In the genomic region with DNA sequence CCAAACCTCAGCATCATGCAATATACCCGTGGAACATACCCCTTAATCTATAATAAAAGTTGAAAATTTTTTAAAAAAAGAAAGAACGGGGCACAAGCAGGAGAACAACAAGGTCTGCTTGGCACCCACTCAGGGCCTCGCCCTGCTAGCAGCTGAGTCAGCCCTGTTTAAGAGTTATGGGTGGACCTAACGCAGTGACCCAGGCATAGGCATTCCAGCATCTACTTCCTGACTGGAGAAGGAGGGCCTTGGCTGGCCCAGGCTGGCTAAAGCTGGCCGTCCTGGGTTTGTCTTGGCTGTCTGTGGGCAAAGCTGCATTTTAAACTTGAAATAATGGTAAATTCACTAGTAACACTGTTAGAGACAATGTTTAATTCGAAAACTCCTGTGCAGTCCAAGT, we compare ENCODE assay signal across 11 cellular contexts.
DNase-seq lines count a peak whose midpoint lies in the region; ATAC-seq and TF ChIP-seq lines count a peak whose summit lies in the region.
"Had no signal": no experiment of that assay in that cellular context is flagged by ENCODE, and none has a peak within 500 bp of the region (broad histone marks: within the 10 kb centered on the region; RNA-seq: fewer than 3 reads in every experiment).

No MANE protein-coding gene starts in this region.

- no peaks in the 10 kb centered on the region for H3K27me3 Mint-ChIP-seq in Calu3 (ENCODE audit: unreplicated experiment)

- no peak overlapping the region for H3K4me3 Mint-ChIP-seq in Calu3 (ENCODE audit: low read depth, unreplicated experiment)
- H3K4me3 Mint-ChIP-seq: memory B cell had no signal

- TF ChIP-seq CTCF in Calu3 (IDR thresholded peaks at IDR 0.05; ENCODE audit: unreplicated experiment) (no peak), fibroblast of pulmonary artery (IDR thresholded peaks at IDR 0.05; ENCODE audit: low read length, missing control alignments) (no peak)

- H3K4me3 ChIP-seq in fibroblast of pulmonary artery (replicated peaks; ENCODE audit: low read depth, low read length) = no peak overlapping the region

- no peaks in the 10 kb centered on the region for H3K9me3 Mint-ChIP-seq in Calu3 (ENCODE audit: low read depth, unreplicated experiment)
- H3K9me3 Mint-ChIP-seq: memory B cell had no signal

- peaks cover 41% of the 10 kb centered on the region for H3K4me1 Mint-ChIP-seq in Calu3 (ENCODE audit: low read depth, unreplicated experiment)

- ATAC-seq in HG03457 (IDR thresholded peaks at IDR 0.05; ENCODE audit: unreplicated experiment) (no peak), GM21528 (IDR thresholded peaks at IDR 0.05; ENCODE audit: low FRiP score, unreplicated experiment) (no peak)

- H3K36me3 Mint-ChIP-seq in Calu3 (ENCODE audit: insufficient read depth, unreplicated experiment) = peaks cover 8% of the 10 kb centered on the region
- H3K36me3 Mint-ChIP-seq: memory B cell had no signal

- DNase-seq in Calu3 = peak; percentile 57
- DNase-seq in SW 1271 (lab: John Stamatoyannopoulos, UW) = peak; percentile 8 to 47
- DNase-seq in fibroblast of pulmonary artery (ENCODE audit: low read depth) = peak; percentile 90
- DNase-seq in renal cortical epithelial cell (ENCODE audit: low read depth) = peak; percentile 96
- no peak for DNase-seq in NCI-H524 (lab: John Stamatoyannopoulos, UW)
- no peak for DNase-seq in NCI-H2081 (lab: John Stamatoyannopoulos, UW)
- DNase-seq: cortex of kidney; stimulated activated CD4-positive, alpha-beta T cell treated with anti-CD3 and anti-CD28 coated beads, Interleukin-2, amount 100 ng/mL, for 48 hours had no signal

- intact Hi-C loops in Calu3 (cut with micrococcal nuclease; ENCODE audit: unreplicated experiment) = no loop called here

- CTCF ChIA-PET in Calu3 (lab: Charles Lee) = interaction anchor here (0.6 to 0.8 kb wide), 2 partner anchors 28 to 29 kb away, joined by 3 to 6 read pairs; no protein-coding TSS in a partner anchor

- no TSS peak for BruUV-seq in Calu3 (replicated peaks; lab: Mats Ljungman, UMichigan)

- H3K27ac Mint-ChIP-seq in Calu3 (ENCODE audit: unreplicated experiment) = no peak overlapping the region
- H3K27ac Mint-ChIP-seq: memory B cell had no signal

Comparison
In these comparisons a context has a peak if more than half of its experiments do, and no peak if none do; other contexts are left out.
1. DNase-seq: peak in Calu3 (single experiment), SW 1271 (2 of 2), fibroblast of pulmonary artery (single experiment) and renal cortical epithelial cell (single experiment); none in NCI-H524 (0 of 2) and NCI-H2081 (0 of 2).